Comparison of ENCODE assay signal across 1 cellular context in the genomic region with DNA sequence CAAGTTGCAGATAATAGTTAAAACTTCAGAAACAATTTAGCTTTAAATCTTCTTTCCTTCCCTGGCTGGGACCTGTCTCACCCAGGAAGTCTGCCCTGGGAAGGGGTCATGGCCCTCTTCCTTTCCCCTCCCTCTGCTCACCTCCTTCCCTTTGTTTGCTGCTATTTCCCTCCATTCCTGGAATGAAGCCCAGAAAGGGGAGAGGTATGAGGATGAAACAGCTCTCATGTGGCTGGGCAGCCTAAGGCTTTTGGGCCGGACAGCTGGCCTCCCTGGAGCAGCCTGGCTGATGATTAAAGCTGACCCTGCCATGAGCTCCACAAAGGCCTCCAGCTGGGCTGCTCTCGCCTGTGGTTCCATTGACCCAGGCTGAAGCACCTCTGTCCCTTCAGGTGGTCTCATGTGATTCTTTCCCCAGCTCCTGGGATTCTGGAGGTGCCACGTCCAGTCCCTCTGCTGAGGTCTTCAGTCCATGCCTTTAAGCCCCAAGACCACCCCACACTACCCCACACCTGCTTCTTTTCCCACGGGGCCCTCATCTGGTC.
TF ChIP-seq lines count a peak whose summit lies in the region.

No MANE protein-coding gene starts in this region.

TF ChIP-seq in HepG2, 621 proteins besides CTCF, POLR2A, EP300 and RAD21 (continued from another document and continues in another):
- TF ChIP-seq ZNF432 (CRISPR knock-in tag; IDR thresholded peaks at IDR 0.05; ENCODE audit: borderline replicate concordance) (no peak), ZNF879 (CRISPR knock-in tag; IDR thresholded peaks at IDR 0.05) (0 out of 2 replicates have a peak, but pooled peaks have one; percentile 56), ZNF670 (CRISPR knock-in tag; IDR thresholded peaks at IDR 0.05; ENCODE audit: borderline replicate concordance) (peak; percentile 80), ZC3H13 (CRISPR knock-in tag; IDR thresholded peaks at IDR 0.05) (no peak), ZNF773 (CRISPR knock-in tag; IDR thresholded peaks at IDR 0.05; ENCODE audit: borderline replicate concordance) (no peak), NR2F2 (IDR thresholded peaks at IDR 0.05; ENCODE audit: borderline replicate concordance, low read depth) (peak; percentile 74; the same call in 1 of the 2 replicates), PITX1 (CRISPR knock-in tag; IDR thresholded peaks at IDR 0.05) (peak; percentile 87), FOXA1 (IDR thresholded peaks at IDR 0.05) (no peak), FOXA1 (CRISPR knock-in tag; IDR thresholded peaks at IDR 0.05) (peak; percentile 74), HIVEP1 (CRISPR knock-in tag; IDR thresholded peaks at IDR 0.05) (peak; percentile 58; the same call in 1 of the 2 replicates), THYN1 (CRISPR knock-in tag; IDR thresholded peaks at IDR 0.05; ENCODE audit: borderline replicate concordance, low read depth) (no peak), BRCA1 (CRISPR knock-in tag; IDR thresholded peaks at IDR 0.05) (peak; percentile 92; the same call in 1 of the 2 replicates), KDM5A (IDR thresholded peaks at IDR 0.05; ENCODE audit: borderline replicate concordance, low read length) (no peak), RFXAP (CRISPR knock-in tag; IDR thresholded peaks at IDR 0.05; ENCODE audit: borderline replicate concordance) (peak; percentile 77; the same call in 1 of the 2 replicates), PAWR (CRISPR knock-in tag; IDR thresholded peaks at IDR 0.05; ENCODE audit: borderline replicate concordance) (no peak), TEAD2 (CRISPR knock-in tag; IDR thresholded peaks at IDR 0.05) (no peak), XRCC5 (optimal IDR thresholded peaks at IDR 0.05; ENCODE audit: low read length) (peak; percentile 35), ZBTB38 (CRISPR knock-in tag; IDR thresholded peaks at IDR 0.05) (peak; percentile 68; the same call in 1 of the 2 replicates), MAF1 (CRISPR knock-in tag; IDR thresholded peaks at IDR 0.05; ENCODE audit: borderline replicate concordance) (no peak), ZNF768 (CRISPR knock-in tag; IDR thresholded peaks at IDR 0.05) (peak; percentile 40; the same call in 1 of the 2 replicates), SIN3B (IDR thresholded peaks at IDR 0.05; ENCODE audit: low read length) (no peak), NFKB2 (CRISPR knock-in tag; IDR thresholded peaks at IDR 0.05; ENCODE audit: borderline replicate concordance) (peak; percentile 66; the same call in 1 of the 2 replicates), HMG20A (CRISPR knock-in tag; IDR thresholded peaks at IDR 0.05; ENCODE audit: borderline replicate concordance) (peak; percentile 89; the same call in 1 of the 2 replicates), HNF1B (CRISPR knock-in tag; IDR thresholded peaks at IDR 0.05) (peak; percentile 92), SAFB2 (CRISPR knock-in tag; IDR thresholded peaks at IDR 0.05; ENCODE audit: borderline replicate concordance, low read depth) (no peak), KLF9 (CRISPR knock-in tag; IDR thresholded peaks at IDR 0.05; ENCODE audit: low read depth) (no peak), ATF2 (CRISPR knock-in tag; IDR thresholded peaks at IDR 0.05) (peak; percentile 74), ZNF547 (CRISPR knock-in tag; IDR thresholded peaks at IDR 0.05) (0 out of 2 replicates have a peak, but pooled peaks have one; percentile 23), AGO1 (IDR thresholded peaks at IDR 0.05; ENCODE audit: low read depth, low read length, poor library complexity, severe bottlenecking) (no peak)
- TF ChIP-seq, protein P1, sequence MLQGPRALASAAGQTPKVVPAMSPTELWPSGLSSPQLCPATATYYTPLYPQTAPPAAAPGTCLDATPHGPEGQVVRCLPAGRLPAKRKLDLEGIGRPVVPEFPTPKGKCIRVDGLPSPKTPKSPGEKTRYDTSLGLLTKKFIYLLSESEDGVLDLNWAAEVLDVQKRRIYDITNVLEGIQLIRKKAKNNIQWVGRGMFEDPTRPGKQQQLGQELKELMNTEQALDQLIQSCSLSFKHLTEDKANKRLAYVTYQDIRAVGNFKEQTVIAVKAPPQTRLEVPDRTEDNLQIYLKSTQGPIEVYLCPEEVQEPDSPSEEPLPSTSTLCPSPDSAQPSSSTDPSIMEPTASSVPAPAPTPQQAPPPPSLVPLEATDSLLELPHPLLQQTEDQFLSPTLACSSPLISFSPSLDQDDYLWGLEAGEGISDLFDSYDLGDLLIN (CRISPR knock-in tag; IDR thresholded peaks at IDR 0.05; ENCODE audit: borderline replicate concordance), result no peak
- TF ChIP-seq, protein P2, sequence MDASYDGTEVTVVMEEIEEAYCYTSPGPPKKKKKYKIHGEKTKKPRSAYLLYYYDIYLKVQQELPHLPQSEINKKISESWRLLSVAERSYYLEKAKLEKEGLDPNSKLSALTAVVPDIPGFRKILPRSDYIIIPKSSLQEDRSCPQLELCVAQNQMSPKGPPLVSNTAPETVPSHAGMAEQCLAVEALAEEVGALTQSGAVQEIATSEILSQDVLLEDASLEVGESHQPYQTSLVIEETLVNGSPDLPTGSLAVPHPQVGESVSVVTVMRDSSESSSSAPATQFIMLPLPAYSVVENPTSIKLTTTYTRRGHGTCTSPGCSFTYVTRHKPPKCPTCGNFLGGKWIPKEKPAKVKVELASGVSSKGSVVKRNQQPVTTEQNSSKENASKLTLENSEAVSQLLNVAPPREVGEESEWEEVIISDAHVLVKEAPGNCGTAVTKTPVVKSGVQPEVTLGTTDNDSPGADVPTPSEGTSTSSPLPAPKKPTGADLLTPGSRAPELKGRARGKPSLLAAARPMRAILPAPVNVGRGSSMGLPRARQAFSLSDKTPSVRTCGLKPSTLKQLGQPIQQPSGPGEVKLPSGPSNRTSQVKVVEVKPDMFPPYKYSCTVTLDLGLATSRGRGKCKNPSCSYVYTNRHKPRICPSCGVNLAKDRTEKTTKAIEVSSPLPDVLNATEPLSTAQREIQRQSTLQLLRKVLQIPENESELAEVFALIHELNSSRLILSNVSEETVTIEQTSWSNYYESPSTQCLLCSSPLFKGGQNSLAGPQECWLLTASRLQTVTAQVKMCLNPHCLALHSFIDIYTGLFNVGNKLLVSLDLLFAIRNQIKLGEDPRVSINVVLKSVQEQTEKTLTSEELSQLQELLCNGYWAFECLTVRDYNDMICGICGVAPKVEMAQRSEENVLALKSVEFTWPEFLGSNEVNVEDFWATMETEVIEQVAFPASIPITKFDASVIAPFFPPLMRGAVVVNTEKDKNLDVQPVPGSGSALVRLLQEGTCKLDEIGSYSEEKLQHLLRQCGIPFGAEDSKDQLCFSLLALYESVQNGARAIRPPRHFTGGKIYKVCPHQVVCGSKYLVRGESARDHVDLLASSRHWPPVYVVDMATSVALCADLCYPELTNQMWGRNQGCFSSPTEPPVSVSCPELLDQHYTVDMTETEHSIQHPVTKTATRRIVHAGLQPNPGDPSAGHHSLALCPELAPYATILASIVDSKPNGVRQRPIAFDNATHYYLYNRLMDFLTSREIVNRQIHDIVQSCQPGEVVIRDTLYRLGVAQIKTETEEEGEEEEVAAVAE (CRISPR knock-in tag; IDR thresholded peaks at IDR 0.05; ENCODE audit: borderline replicate concordance), result peak; percentile 82; the same call in 1 of the 2 replicates
- TF ChIP-seq, protein P3, sequence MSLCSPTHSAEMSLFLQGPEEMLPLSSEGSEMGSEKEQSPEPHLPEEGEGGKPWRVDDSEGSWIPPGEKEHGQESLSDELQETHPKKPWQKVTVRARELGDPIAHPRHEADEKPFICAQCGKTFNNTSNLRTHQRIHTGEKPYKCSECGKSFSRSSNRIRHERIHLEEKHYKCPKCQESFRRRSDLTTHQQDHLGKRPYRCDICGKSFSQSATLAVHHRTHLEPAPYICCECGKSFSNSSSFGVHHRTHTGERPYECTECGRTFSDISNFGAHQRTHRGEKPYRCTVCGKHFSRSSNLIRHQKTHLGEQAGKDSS (CRISPR knock-in tag; IDR thresholded peaks at IDR 0.05; ENCODE audit: borderline replicate concordance, low read depth), result no peak
- TF ChIP-seq, protein P4, sequence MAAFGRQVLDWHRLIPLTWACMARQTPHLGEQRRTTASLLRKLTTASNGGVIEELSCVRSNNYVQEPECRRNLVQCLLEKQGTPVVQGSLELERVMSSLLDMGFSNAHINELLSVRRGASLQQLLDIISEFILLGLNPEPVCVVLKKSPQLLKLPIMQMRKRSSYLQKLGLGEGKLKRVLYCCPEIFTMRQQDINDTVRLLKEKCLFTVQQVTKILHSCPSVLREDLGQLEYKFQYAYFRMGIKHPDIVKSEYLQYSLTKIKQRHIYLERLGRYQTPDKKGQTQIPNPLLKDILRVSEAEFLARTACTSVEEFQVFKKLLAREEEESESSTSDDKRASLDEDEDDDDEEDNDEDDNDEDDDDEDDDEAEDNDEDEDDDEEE (CRISPR knock-in tag; IDR thresholded peaks at IDR 0.05), result peak; percentile 77
- TF ChIP-seq, protein P5, sequence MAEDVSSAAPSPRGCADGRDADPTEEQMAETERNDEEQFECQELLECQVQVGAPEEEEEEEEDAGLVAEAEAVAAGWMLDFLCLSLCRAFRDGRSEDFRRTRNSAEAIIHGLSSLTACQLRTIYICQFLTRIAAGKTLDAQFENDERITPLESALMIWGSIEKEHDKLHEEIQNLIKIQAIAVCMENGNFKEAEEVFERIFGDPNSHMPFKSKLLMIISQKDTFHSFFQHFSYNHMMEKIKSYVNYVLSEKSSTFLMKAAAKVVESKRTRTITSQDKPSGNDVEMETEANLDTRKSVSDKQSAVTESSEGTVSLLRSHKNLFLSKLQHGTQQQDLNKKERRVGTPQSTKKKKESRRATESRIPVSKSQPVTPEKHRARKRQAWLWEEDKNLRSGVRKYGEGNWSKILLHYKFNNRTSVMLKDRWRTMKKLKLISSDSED (CRISPR knock-in tag; IDR thresholded peaks at IDR 0.05), result no peak
- TF ChIP-seq, protein P6, sequence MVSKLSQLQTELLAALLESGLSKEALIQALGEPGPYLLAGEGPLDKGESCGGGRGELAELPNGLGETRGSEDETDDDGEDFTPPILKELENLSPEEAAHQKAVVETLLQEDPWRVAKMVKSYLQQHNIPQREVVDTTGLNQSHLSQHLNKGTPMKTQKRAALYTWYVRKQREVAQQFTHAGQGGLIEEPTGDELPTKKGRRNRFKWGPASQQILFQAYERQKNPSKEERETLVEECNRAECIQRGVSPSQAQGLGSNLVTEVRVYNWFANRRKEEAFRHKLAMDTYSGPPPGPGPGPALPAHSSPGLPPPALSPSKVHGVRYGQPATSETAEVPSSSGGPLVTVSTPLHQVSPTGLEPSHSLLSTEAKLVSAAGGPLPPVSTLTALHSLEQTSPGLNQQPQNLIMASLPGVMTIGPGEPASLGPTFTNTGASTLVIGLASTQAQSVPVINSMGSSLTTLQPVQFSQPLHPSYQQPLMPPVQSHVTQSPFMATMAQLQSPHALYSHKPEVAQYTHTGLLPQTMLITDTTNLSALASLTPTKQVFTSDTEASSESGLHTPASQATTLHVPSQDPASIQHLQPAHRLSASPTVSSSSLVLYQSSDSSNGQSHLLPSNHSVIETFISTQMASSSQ (IDR thresholded peaks at IDR 0.05; ENCODE audit: low read depth), result peak; percentile 45; the same call in 1 of the 2 replicates
- TF ChIP-seq, protein P6 (CRISPR knock-in tag; IDR thresholded peaks at IDR 0.05; ENCODE audit: borderline replicate concordance), result peak; percentile 93
- TF ChIP-seq, protein P7, sequence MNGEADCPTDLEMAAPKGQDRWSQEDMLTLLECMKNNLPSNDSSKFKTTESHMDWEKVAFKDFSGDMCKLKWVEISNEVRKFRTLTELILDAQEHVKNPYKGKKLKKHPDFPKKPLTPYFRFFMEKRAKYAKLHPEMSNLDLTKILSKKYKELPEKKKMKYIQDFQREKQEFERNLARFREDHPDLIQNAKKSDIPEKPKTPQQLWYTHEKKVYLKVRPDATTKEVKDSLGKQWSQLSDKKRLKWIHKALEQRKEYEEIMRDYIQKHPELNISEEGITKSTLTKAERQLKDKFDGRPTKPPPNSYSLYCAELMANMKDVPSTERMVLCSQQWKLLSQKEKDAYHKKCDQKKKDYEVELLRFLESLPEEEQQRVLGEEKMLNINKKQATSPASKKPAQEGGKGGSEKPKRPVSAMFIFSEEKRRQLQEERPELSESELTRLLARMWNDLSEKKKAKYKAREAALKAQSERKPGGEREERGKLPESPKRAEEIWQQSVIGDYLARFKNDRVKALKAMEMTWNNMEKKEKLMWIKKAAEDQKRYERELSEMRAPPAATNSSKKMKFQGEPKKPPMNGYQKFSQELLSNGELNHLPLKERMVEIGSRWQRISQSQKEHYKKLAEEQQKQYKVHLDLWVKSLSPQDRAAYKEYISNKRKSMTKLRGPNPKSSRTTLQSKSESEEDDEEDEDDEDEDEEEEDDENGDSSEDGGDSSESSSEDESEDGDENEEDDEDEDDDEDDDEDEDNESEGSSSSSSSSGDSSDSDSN (CRISPR knock-in tag; IDR thresholded peaks at IDR 0.05), result peak; percentile 83
